In genomic region chr6:98947411-98948292, GRCh38 we compare ENCODE assay signal across 1 cellular context.
TF ChIP-seq lines count a peak whose summit lies in the region.

TSS of gene FBXL4 (minus strand) at chr6:98947946. CDS start at chr6:98926988, 20,958 bp downstream.

TF ChIP-seq in HepG2, 621 proteins besides CTCF, POLR2A, EP300 and RAD21 (continued from another document and continues in another):
- no peak for TF ChIP-seq ZNF318 (CRISPR knock-in tag; IDR thresholded peaks at IDR 0.05)
- TF ChIP-seq PHF8 (CRISPR knock-in tag; IDR thresholded peaks at IDR 0.05), result peak; percentile 92
- TF ChIP-seq JUND (CRISPR knock-in tag; IDR thresholded peaks at IDR 0.05), result no peak
- TF ChIP-seq, protein P1, sequence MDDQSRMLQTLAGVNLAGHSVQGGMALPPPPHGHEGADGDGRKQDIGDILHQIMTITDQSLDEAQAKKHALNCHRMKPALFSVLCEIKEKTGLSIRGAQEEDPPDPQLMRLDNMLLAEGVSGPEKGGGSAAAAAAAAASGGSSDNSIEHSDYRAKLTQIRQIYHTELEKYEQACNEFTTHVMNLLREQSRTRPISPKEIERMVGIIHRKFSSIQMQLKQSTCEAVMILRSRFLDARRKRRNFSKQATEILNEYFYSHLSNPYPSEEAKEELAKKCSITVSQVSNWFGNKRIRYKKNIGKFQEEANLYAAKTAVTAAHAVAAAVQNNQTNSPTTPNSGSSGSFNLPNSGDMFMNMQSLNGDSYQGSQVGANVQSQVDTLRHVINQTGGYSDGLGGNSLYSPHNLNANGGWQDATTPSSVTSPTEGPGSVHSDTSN (CRISPR knock-in tag; IDR thresholded peaks at IDR 0.05; ENCODE audit: borderline replicate concordance), result no peak
- peak; percentile 58; the same call in 1 of the 2 replicates for TF ChIP-seq POGK (CRISPR knock-in tag; conservative IDR thresholded peaks at IDR 0.05)
- no peak for TF ChIP-seq CBFB (CRISPR knock-in tag; IDR thresholded peaks at IDR 0.05)
- TF ChIP-seq TEAD3 (CRISPR knock-in tag; optimal IDR thresholded peaks at IDR 0.05; ENCODE audit: borderline replicate concordance), result peak; percentile 11
- peak; percentile 90 for TF ChIP-seq YEATS4 (CRISPR knock-in tag; IDR thresholded peaks at IDR 0.05; ENCODE audit: borderline replicate concordance)
- 0 out of 2 replicates have a peak, but pooled peaks have one; percentile 12 for TF ChIP-seq ZNF792 (CRISPR knock-in tag; IDR thresholded peaks at IDR 0.05)
- peak; percentile 77 for TF ChIP-seq SP4 (CRISPR knock-in tag; IDR thresholded peaks at IDR 0.05)
- peak; percentile 37 for TF ChIP-seq DR1 (CRISPR knock-in tag; IDR thresholded peaks at IDR 0.05)
- TF ChIP-seq ZNF609 (CRISPR knock-in tag; IDR thresholded peaks at IDR 0.05; ENCODE audit: borderline replicate concordance), result no peak
- TF ChIP-seq ZNF546 (CRISPR knock-in tag; conservative IDR thresholded peaks at IDR 0.05), result 0 out of 2 replicates have a peak, but pooled peaks have one; percentile 56
- no peak for TF ChIP-seq GTF2F1 (IDR thresholded peaks at IDR 0.05; ENCODE audit: low read length)
- TF ChIP-seq FUBP1 (CRISPR knock-in tag; IDR thresholded peaks at IDR 0.05; ENCODE audit: borderline replicate concordance), result no peak
- TF ChIP-seq, protein P2, sequence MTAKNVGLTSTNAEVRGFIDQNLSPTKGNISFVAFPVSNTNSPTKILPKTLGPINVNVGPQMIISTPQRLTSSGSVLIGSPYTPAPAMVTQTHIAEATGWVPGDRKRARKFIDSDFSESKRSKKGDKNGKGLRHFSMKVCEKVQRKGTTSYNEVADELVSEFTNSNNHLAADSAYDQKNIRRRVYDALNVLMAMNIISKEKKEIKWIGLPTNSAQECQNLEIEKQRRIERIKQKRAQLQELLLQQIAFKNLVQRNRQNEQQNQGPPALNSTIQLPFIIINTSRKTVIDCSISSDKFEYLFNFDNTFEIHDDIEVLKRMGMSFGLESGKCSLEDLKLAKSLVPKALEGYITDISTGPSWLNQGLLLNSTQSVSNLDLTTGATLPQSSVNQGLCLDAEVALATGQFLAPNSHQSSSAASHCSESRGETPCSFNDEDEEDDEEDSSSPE (CRISPR knock-in tag; IDR thresholded peaks at IDR 0.05), result 0 out of 2 replicates have a peak, but pooled peaks have one; percentile 18
- TF ChIP-seq BRCA1 (CRISPR knock-in tag; IDR thresholded peaks at IDR 0.05), result 0 out of 2 replicates have a peak, but pooled peaks have one; percentile 3
- peak; percentile 57; the same call in 1 of the 2 replicates for TF ChIP-seq FOXK2 (IDR thresholded peaks at IDR 0.05)
- TF ChIP-seq ZFP91 (CRISPR knock-in tag; IDR thresholded peaks at IDR 0.05; ENCODE audit: borderline replicate concordance), result no peak
- TF ChIP-seq, protein P3, sequence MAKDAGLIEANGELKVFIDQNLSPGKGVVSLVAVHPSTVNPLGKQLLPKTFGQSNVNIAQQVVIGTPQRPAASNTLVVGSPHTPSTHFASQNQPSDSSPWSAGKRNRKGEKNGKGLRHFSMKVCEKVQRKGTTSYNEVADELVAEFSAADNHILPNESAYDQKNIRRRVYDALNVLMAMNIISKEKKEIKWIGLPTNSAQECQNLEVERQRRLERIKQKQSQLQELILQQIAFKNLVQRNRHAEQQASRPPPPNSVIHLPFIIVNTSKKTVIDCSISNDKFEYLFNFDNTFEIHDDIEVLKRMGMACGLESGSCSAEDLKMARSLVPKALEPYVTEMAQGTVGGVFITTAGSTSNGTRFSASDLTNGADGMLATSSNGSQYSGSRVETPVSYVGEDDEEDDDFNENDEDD (CRISPR knock-in tag; IDR thresholded peaks at IDR 0.05; ENCODE audit: borderline replicate concordance), result no peak; the same call in 1 of the 2 replicates
- no peak for TF ChIP-seq THYN1 (CRISPR knock-in tag; IDR thresholded peaks at IDR 0.05; ENCODE audit: borderline replicate concordance, low read depth)
- 0 out of 2 replicates have a peak, but pooled peaks have one; percentile 38 for TF ChIP-seq MXD4 (CRISPR knock-in tag; IDR thresholded peaks at IDR 0.05)
- no peak for TF ChIP-seq E2F2 (CRISPR knock-in tag; IDR thresholded peaks at IDR 0.05; ENCODE audit: borderline replicate concordance)
- TF ChIP-seq, protein P4, sequence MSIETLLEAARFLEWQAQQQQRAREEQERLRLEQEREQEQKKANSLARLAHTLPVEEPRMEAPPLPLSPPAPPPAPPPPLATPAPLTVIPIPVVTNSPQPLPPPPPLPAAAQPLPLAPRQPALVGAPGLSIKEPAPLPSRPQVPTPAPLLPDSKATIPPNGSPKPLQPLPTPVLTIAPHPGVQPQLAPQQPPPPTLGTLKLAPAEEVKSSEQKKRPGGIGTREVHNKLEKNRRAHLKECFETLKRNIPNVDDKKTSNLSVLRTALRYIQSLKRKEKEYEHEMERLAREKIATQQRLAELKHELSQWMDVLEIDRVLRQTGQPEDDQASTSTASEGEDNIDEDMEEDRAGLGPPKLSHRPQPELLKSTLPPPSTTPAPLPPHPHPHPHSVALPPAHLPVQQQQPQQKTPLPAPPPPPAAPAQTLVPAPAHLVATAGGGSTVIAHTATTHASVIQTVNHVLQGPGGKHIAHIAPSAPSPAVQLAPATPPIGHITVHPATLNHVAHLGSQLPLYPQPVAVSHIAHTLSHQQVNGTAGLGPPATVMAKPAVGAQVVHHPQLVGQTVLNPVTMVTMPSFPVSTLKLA (IDR thresholded peaks at IDR 0.05), result 0 out of 2 replicates have a peak, but pooled peaks have one; percentile 36
- TF ChIP-seq GPN1 (CRISPR knock-in tag; IDR thresholded peaks at IDR 0.05; ENCODE audit: borderline replicate concordance), result no peak
